28 cellular contexts compared by ENCODE assay signal in the genomic region with DNA sequence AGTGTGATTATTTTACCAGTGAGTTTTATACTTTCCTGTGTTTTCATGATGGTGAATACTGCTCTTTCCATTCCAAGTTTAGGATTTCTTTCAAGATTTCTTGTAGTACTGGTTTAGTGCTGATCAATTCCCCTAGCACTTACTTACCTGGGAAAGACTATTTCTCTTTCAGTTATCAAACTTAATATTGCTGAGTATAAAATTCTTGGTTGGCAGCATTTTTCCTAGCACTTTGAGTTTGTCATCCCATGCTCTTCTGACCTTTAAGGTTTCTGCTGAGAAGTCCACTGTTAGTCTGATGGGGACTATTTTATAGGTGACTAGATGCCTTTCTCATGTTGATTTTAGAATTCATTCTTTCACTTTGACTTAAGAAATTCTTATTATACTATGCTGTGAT.
"Had no signal": no experiment of that assay in that cellular context is flagged by ENCODE, and none has a peak within 500 bp of the region (broad histone marks: within the 10 kb centered on the region; RNA-seq: fewer than 3 reads in every experiment).

No MANE protein-coding gene starts in this region.

- H3K36me3 Mint-ChIP-seq: stimulated activated effector memory CD8-positive, alpha-beta T cell treated with anti-CD3 and anti-CD28 coated beads, Interleukin-12 subunit alpha, Interleukin-12 subunit beta, amount 100 ng/mL, for 72 hours; stimulated activated memory B cell treated with anti-CD40 and anti-IgM and Interleukin-4, amounts not matched to agents 10 μg/mL and 1 μg/mL and 100 μg/mL, for 72 hours; stimulated activated naive B cell treated with anti-CD40 and anti-IgM and Interleukin-4, amounts not matched to agents 10 μg/mL and 1 μg/mL and 100 μg/mL, for 72 hours; type B pancreatic cell had no signal

- H3K27me3 Mint-ChIP-seq: stimulated activated memory B cell treated with anti-CD40 and anti-IgM and Interleukin-4, amounts not matched to agents 10 μg/mL and 1 μg/mL and 100 μg/mL, for 72 hours; stimulated activated naive B cell treated with anti-CD40 and anti-IgM and Interleukin-4, amounts not matched to agents 10 μg/mL and 1 μg/mL and 100 μg/mL, for 72 hours; stimulated activated naive CD8-positive, alpha-beta T cell treated with anti-CD3 and anti-CD28 coated beads, Interleukin-15, amount 100 ng/mL, for 72 hours; stimulated activated naive CD8-positive, alpha-beta T cell treated with anti-CD3 and anti-CD28 coated beads, Interleukin-15, Interleukin-2, amounts not matched to agents 100 ng/mL and 50 ng/mL, for 24 hours; type B pancreatic cell had no signal

- H3K9me3 ChIP-seq: suprapubic skin, testis, thoracic aorta, thyroid gland had no signal

- H3K4me1 ChIP-seq: stomach, suprapubic skin, testis, thyroid gland, tibial artery, tibial nerve, transverse colon, upper lobe of left lung, upper lobe of right lung, uterus, vagina had no signal

- DNase-seq: stimulated activated CD4-positive, alpha-beta T cell treated with anti-CD3 and anti-CD28 coated beads, Interleukin-2, amount 100 ng/mL, for 48 hours; stimulated activated CD4-positive, alpha-beta T cell treated with anti-CD3 and anti-CD28 coated beads, Interleukin-4, amount 100 ng/mL, for 1 hour; stimulated activated CD4-positive, alpha-beta T cell treated with anti-CD3 and anti-CD28 coated beads, Interleukin-4, amount 100 ng/mL, for 24 hours; stimulated activated CD4-positive, alpha-beta T cell treated with anti-CD3 and anti-CD28 coated beads, Interleukin-4, amount 100 ng/mL, for 4 hours; stimulated activated CD8-positive, alpha-beta memory T cell treated with anti-CD3 and anti-CD28 coated beads, Interleukin-4, amount 100 ng/mL, for 48 hours; stimulated activated naive B cell treated with anti-CD40 and anti-IgM and Interleukin-4, amounts not matched to agents 10 μg/mL and 1 μg/mL and 100 μg/mL, for 72 hours; stimulated activated naive CD4-positive, alpha-beta T cell; stimulated activated naive CD4-positive, alpha-beta T cell treated with Interleukin-2 at 50 U/mL for 16 hours; stimulated activated naive CD8-positive, alpha-beta T cell treated with anti-CD3 and anti-CD28 coated beads, Interleukin-15, amount 100 ng/mL, for 72 hours; stimulated activated naive CD8-positive, alpha-beta T cell treated with anti-CD3 and anti-CD28 coated beads, Interleukin-15, Interleukin-2, amounts not matched to agents 100 U/mL and 50 U/mL, for 24 hours; stomach; substantia nigra; testis; thyroid gland; tibial artery; transverse colon; trophoblast cell; upper lobe of left lung; upper lobe of right lung; uterus had no signal

- H3K27ac Mint-ChIP-seq: stimulated activated effector memory CD8-positive, alpha-beta T cell treated with anti-CD3 and anti-CD28 coated beads, Interleukin-12 subunit alpha, Interleukin-12 subunit beta, amount 100 ng/mL, for 72 hours; stimulated activated memory B cell treated with anti-CD40 and anti-IgM and Interleukin-4, amounts not matched to agents 10 μg/mL and 1 μg/mL and 100 μg/mL, for 72 hours; stimulated activated naive B cell treated with anti-CD40 and anti-IgM and Interleukin-4, amounts not matched to agents 10 μg/mL and 1 μg/mL and 100 μg/mL, for 72 hours; stimulated activated naive CD8-positive, alpha-beta T cell treated with anti-CD3 and anti-CD28 coated beads, Interleukin-15, amount 100 ng/mL, for 72 hours; stimulated activated naive CD8-positive, alpha-beta T cell treated with anti-CD3 and anti-CD28 coated beads, Interleukin-15, Interleukin-2, amounts not matched to agents 100 ng/mL and 50 ng/mL, for 24 hours; type B pancreatic cell had no signal

- H3K27me3 ChIP-seq: stomach, suprapubic skin, testis, thyroid gland, tibial artery, tibial nerve, transverse colon, upper lobe of left lung, upper lobe of right lung, uterus, vagina had no signal

- H3K4me3 ChIP-seq: stomach, suprapubic skin, testis, thoracic aorta, thyroid gland, tibial artery, tibial nerve, transverse colon, upper lobe of left lung, upper lobe of right lung, uterus, vagina had no signal

- H3K4me1 Mint-ChIP-seq: stimulated activated effector memory CD8-positive, alpha-beta T cell treated with anti-CD3 and anti-CD28 coated beads, Interleukin-12 subunit alpha, Interleukin-12 subunit beta, amount 100 ng/mL, for 72 hours; stimulated activated memory B cell treated with anti-CD40 and anti-IgM and Interleukin-4, amounts not matched to agents 10 μg/mL and 1 μg/mL and 100 μg/mL, for 72 hours; stimulated activated naive B cell treated with anti-CD40 and anti-IgM and Interleukin-4, amounts not matched to agents 10 μg/mL and 1 μg/mL and 100 μg/mL, for 72 hours; stimulated activated naive CD8-positive, alpha-beta T cell treated with anti-CD3 and anti-CD28 coated beads, Interleukin-15, amount 100 ng/mL, for 72 hours had no signal

- H3K36me3 ChIP-seq: stomach, suprapubic skin, thoracic aorta, thyroid gland, tibial nerve, transverse colon, upper lobe of left lung, upper lobe of right lung, uterus, vagina had no signal

- H3K4me3 Mint-ChIP-seq: stimulated activated effector memory CD8-positive, alpha-beta T cell treated with anti-CD3 and anti-CD28 coated beads, Interleukin-12 subunit alpha, Interleukin-12 subunit beta, amount 100 ng/mL, for 72 hours; stimulated activated memory B cell treated with anti-CD40 and anti-IgM and Interleukin-4, amounts not matched to agents 10 μg/mL and 1 μg/mL and 100 μg/mL, for 72 hours; stimulated activated naive B cell treated with anti-CD40 and anti-IgM and Interleukin-4, amounts not matched to agents 10 μg/mL and 1 μg/mL and 100 μg/mL, for 72 hours; stimulated activated naive CD8-positive, alpha-beta T cell treated with anti-CD3 and anti-CD28 coated beads, Interleukin-15, amount 100 ng/mL, for 72 hours; stimulated activated naive CD8-positive, alpha-beta T cell treated with anti-CD3 and anti-CD28 coated beads, Interleukin-15, Interleukin-2, amounts not matched to agents 100 ng/mL and 50 ng/mL, for 24 hours; type B pancreatic cell had no signal

- H3K27ac ChIP-seq: stomach, suprapubic skin, testis, thoracic aorta, thyroid gland, tibial artery, tibial nerve, transverse colon, upper lobe of left lung, upper lobe of right lung, uterus, vagina had no signal
